ENCODE assay signal across 25 cellular contexts in the genomic region with DNA sequence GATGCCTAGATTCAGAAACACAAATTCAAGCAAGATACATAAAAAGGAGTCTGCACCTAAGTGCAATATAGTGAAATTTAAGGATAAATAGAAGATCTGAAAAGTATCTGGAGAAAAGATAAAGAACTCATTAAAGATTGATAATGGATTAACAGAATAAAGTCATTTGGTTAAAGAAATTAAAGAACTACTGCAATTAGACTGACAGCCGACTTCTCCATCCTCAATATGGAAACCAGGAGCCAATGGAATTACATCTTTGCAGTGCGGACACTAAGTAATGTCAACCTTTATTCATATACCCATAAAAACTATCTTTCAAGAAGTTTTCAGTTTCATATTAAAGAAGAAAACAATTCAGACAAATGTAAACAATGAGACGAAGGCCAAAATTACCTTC.
DNase-seq lines count a peak whose midpoint lies in the region; ATAC-seq, FAIRE-seq and TF ChIP-seq lines count a peak whose summit lies in the region.
"Had no signal": no experiment of that assay in that cellular context is flagged by ENCODE, and none has a peak within 500 bp of the region (broad histone marks: within the 10 kb centered on the region; RNA-seq: fewer than 3 reads in every experiment).

No MANE protein-coding gene starts in this region.

- POLR2A ChIA-PET in K562 (lab: Yijun Ruan, JAX): no interaction called here

- intact Hi-C loops in K562 (cut with micrococcal nuclease): no loop called here

- no peak overlapping the region for H2AFZ ChIP-seq in K562 (ENCODE audit: low read depth, low read length)
- H2AFZ ChIP-seq: hepatocyte had no signal

- H3K36me3 ChIP-seq in K562 (ENCODE audit: control insufficient read depth, insufficient read depth, low read length): no peaks in the 10 kb centered on the region
- H3K36me3 ChIP-seq: BLaER1, HAP-1, left ventricle myocardium inferior, upper lobe of left lung had no signal

- no peak; a peak in 1 of 4 replicates for TF ChIP-seq RAD21 in K562 (CRISPR knock-in tag; conservative IDR thresholded peaks at IDR 0.05 in 1 of 2, IDR thresholded peaks at IDR 0.05 in 1 of 2)

- no peak overlapping the region for H3K9ac ChIP-seq in K562 (ENCODE audit: insufficient read depth in 1 of 2, low read depth in 2 of 2, low read length in 2 of 2)
- H3K9ac ChIP-seq: BLaER1 had no signal

- in situ Hi-C loops in K562 (cut with MboI): no loop called here

- peaks cover 0 to 9% of the 10 kb centered on the region in 2 experiments; a peak in 1 of 5 replicates for H3K27me3 ChIP-seq in K562 (ENCODE audit: control insufficient read depth in 2 of 2, insufficient read depth in 2 of 2, low read length in 2 of 2)
- H3K27me3 ChIP-seq: BLaER1, hepatocyte, upper lobe of left lung had no signal

- H3K79me2 ChIP-seq in K562 (ENCODE audit: control insufficient read depth, insufficient read depth, low read length): no peaks in the 10 kb centered on the region
- H3K79me2 ChIP-seq: hepatocyte had no signal

- H3K27ac ChIP-seq in K562 (ENCODE audit: extremely low read depth, low read depth, low read length): no peak overlapping the region
- H3K27ac ChIP-seq: BLaER1, hepatocyte, left ventricle myocardium inferior, upper lobe of left lung had no signal

- no peak overlapping the region for H3K4me2 ChIP-seq in K562 (ENCODE audit: insufficient read depth, low read length)
- H3K4me2 ChIP-seq: BLaER1, hepatocyte had no signal

- no peak for ATAC-seq in K562
- ATAC-seq in HG03139 (IDR thresholded peaks at IDR 0.05; ENCODE audit: unreplicated experiment): no peak
- ATAC-seq: activated T-cell treated with anti-CD3 and anti-CD28 coated beads, Interleukin-2, amount 50 U/mL, for 72 hours had no signal

- no TSS peak for BruUV-seq in K562 (replicated peaks; lab: Mats Ljungman, UMichigan)

- DNase-seq in NCI-H748 (lab: John Stamatoyannopoulos, UW; ENCODE audit: unreplicated experiment) (peak; percentile 45), NCI-H748 treated with DMSO at 0.1 percent for 48 hours (lab: John Stamatoyannopoulos, UW) (no peak), MV-4-11 (lab: John Stamatoyannopoulos, UW) (peak; percentile 12), K562 (ENCODE audit: extremely low read depth in 1 of 4, low spot score in 3 of 4) (peak in 1 of 4 experiments; percentile 41), myocyte (ENCODE audit: low read depth) (peak; percentile 10), NCI-H1048 (lab: John Stamatoyannopoulos, UW) (no peak), H54 (ENCODE audit: insufficient read length, low spot score) (no peak)
- DNase-seq: activated CD4-positive, alpha-beta T cell treated with anti-CD3 and anti-CD28 coated beads for 4 hours; activated naive CD4-positive, alpha-beta T cell treated with anti-CD3 and anti-CD28 coated beads for 36 hours; activated T-cell treated with anti-CD3 and anti-CD28 coated beads, Interleukin-2, amount 50 U/mL, for 72 hours; amygdala; COR-L47; foreskin melanocyte; left ventricle myocardium inferior; NCI-H1417 treated with DMSO at 0.1 percent for 48 hours; NCI-H2107; NCI-H526; T-helper 1 cell; upper lobe of left lung had no signal

- no peak for TF ChIP-seq POLR2A in K562 (conservative IDR thresholded peaks at IDR 0.05)
- no peak for TF ChIP-seq POLR2A in H54 (IDR thresholded peaks at IDR 0.05; ENCODE audit: low read depth, low read length)

- no peak for TF ChIP-seq EP300 in K562 (IDR thresholded peaks at IDR 0.05; ENCODE audit: low read length)

- no peaks in the 10 kb centered on the region for H3K4me1 ChIP-seq in K562 (replicated peaks in 1 of 2; ENCODE audit: control insufficient read depth in 2 of 2, insufficient read depth in 2 of 2, low read length in 2 of 2)
- H3K4me1 ChIP-seq: BLaER1, HAP-1, left ventricle myocardium inferior, upper lobe of left lung had no signal

- H3K9me3 ChIP-seq in K562 (replicated peaks; ENCODE audit: control insufficient read depth, insufficient read depth, low read depth, low read length): peaks cover 4% of the 10 kb centered on the region; the same call in 1 of the 2 replicates

- no peaks in the 10 kb centered on the region for H3K9me1 ChIP-seq in K562 (ENCODE audit: control insufficient read depth, insufficient read depth, low read length)

- H3K4me3 ChIP-seq in K562: no peak overlapping the region
- H3K4me3 ChIP-seq: BLaER1, HAP-1, hepatocyte, left ventricle myocardium inferior, upper lobe of left lung had no signal

- no peaks in the 10 kb centered on the region for H4K20me1 ChIP-seq in K562 (replicated peaks; ENCODE audit: control insufficient read depth, insufficient read depth, low read length)
- H4K20me1 ChIP-seq: BLaER1 had no signal

- CTCF ChIA-PET in K562 (lab: Yijun Ruan, JAX; ENCODE audit: low intra/inter-chr PET ratio): no interaction called here

- FAIRE-seq in K562 (lab: Jason Lieb, UNC) (peak; percentile 69), H54 (lab: Jason Lieb, UNC) (no peak)
- FAIRE-seq: GM18507, TTC549 had no signal

- 6% methylated on average over 3 of the region's 3 CpGs for WGBS in K562 (ENCODE audit: insufficient coverage, low coverage, missing lambda C conversion rate)

- TF ChIP-seq CTCF in K562 (IDR thresholded peaks at IDR 0.05 in 2 of 3, conservative IDR thresholded peaks at IDR 0.05 in 1 of 3; ENCODE audit: insufficient read depth in 2 of 3, low read depth in 1 of 3, low read length in 3 of 3): no peak

TF ChIP-seq in K562, 482 proteins besides CTCF, POLR2A, EP300 and RAD21 (continues in another document):
- 0 out of 4 replicates have a peak, but pooled peaks of 1 of the 2 experiments have one; percentile 14 for TF ChIP-seq RCOR1 (IDR thresholded peaks at IDR 0.05; ENCODE audit: borderline replicate concordance in 1 of 2, low read depth in 2 of 2, low read length in 2 of 2)
- no peak for TF ChIP-seq MTF1 (CRISPR knock-in tag; IDR thresholded peaks at IDR 0.05; ENCODE audit: borderline replicate concordance)
- TF ChIP-seq CBX3 (IDR thresholded peaks at IDR 0.05; ENCODE audit: borderline replicate concordance in 1 of 2, low read length in 2 of 2): peak in 1 of 2 experiments; percentile 98; a peak in 2 of 3 replicates
- no peak for TF ChIP-seq ZNF445 (CRISPR knock-in tag; IDR thresholded peaks at IDR 0.05; ENCODE audit: low read depth)
- no peak for TF ChIP-seq ZNF444 (CRISPR knock-in tag; IDR thresholded peaks at IDR 0.05)
- no peak for TF ChIP-seq MEF2D (tag; conservative IDR thresholded peaks at IDR 0.05; ENCODE audit: low read depth)
- TF ChIP-seq TRIM28 (IDR thresholded peaks at IDR 0.05): peak; percentile 97
- no peak for TF ChIP-seq SMARCC2 (IDR thresholded peaks at IDR 0.05; ENCODE audit: low read depth)
- TF ChIP-seq, protein P1, sequence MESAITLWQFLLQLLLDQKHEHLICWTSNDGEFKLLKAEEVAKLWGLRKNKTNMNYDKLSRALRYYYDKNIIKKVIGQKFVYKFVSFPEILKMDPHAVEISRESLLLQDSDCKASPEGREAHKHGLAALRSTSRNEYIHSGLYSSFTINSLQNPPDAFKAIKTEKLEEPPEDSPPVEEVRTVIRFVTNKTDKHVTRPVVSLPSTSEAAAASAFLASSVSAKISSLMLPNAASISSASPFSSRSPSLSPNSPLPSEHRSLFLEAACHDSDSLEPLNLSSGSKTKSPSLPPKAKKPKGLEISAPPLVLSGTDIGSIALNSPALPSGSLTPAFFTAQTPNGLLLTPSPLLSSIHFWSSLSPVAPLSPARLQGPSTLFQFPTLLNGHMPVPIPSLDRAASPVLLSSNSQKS (CRISPR knock-in tag; IDR thresholded peaks at IDR 0.05): no peak
- no peak for TF ChIP-seq ZNF224 (CRISPR knock-in tag; IDR thresholded peaks at IDR 0.05)
- TF ChIP-seq BACH1 (tag; IDR thresholded peaks at IDR 0.05): no peak
- no peak for TF ChIP-seq CBFA2T2 (conservative IDR thresholded peaks at IDR 0.05)
- peak; percentile 94 for TF ChIP-seq CBX5 (IDR thresholded peaks at IDR 0.05; ENCODE audit: borderline replicate concordance, low read depth)
- TF ChIP-seq STAT5B (CRISPR knock-in tag; IDR thresholded peaks at IDR 0.05): no peak
- TF ChIP-seq MYBL2 (IDR thresholded peaks at IDR 0.05; ENCODE audit: low read depth): no peak
- TF ChIP-seq MYBL2 (CRISPR knock-in tag; IDR thresholded peaks at IDR 0.05; ENCODE audit: borderline replicate concordance): no peak
- TF ChIP-seq, protein P2, sequence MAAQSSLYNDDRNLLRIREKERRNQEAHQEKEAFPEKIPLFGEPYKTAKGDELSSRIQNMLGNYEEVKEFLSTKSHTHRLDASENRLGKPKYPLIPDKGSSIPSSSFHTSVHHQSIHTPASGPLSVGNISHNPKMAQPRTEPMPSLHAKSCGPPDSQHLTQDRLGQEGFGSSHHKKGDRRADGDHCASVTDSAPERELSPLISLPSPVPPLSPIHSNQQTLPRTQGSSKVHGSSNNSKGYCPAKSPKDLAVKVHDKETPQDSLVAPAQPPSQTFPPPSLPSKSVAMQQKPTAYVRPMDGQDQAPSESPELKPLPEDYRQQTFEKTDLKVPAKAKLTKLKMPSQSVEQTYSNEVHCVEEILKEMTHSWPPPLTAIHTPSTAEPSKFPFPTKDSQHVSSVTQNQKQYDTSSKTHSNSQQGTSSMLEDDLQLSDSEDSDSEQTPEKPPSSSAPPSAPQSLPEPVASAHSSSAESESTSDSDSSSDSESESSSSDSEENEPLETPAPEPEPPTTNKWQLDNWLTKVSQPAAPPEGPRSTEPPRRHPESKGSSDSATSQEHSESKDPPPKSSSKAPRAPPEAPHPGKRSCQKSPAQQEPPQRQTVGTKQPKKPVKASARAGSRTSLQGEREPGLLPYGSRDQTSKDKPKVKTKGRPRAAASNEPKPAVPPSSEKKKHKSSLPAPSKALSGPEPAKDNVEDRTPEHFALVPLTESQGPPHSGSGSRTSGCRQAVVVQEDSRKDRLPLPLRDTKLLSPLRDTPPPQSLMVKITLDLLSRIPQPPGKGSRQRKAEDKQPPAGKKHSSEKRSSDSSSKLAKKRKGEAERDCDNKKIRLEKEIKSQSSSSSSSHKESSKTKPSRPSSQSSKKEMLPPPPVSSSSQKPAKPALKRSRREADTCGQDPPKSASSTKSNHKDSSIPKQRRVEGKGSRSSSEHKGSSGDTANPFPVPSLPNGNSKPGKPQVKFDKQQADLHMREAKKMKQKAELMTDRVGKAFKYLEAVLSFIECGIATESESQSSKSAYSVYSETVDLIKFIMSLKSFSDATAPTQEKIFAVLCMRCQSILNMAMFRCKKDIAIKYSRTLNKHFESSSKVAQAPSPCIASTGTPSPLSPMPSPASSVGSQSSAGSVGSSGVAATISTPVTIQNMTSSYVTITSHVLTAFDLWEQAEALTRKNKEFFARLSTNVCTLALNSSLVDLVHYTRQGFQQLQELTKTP (IDR thresholded peaks at IDR 0.05; ENCODE audit: low read depth in 1 of 2, partially characterized antibody in 2 of 2): no peak
- TF ChIP-seq TRIM24 (IDR thresholded peaks at IDR 0.05): peak in 1 of 2 experiments; percentile 36; a peak in 2 of 4 replicates
- TF ChIP-seq RBM39 (optimal IDR thresholded peaks at IDR 0.05; ENCODE audit: low read depth, low read length): no peak
- no peak for TF ChIP-seq ZNF143 (CRISPR knock-in tag; IDR thresholded peaks at IDR 0.05)
- TF ChIP-seq RBM22 (IDR thresholded peaks at IDR 0.05; ENCODE audit: low read depth, low read length, poor library complexity, severe bottlenecking): no peak
- TF ChIP-seq XRCC3 (IDR thresholded peaks at IDR 0.05): peak; percentile 67; the same call in 1 of the 2 replicates

Comparison
In these comparisons a context has a peak if more than half of its experiments do, and no peak if none do; other contexts are left out.
1. DNase-seq: peak in NCI-H748 (single experiment), MV-4-11 (single experiment) and myocyte (single experiment); none in NCI-H748 treated with DMSO at 0.1 percent for 48 hours (single experiment), NCI-H1048 (single experiment) and H54 (single experiment).